In the genomic region with DNA sequence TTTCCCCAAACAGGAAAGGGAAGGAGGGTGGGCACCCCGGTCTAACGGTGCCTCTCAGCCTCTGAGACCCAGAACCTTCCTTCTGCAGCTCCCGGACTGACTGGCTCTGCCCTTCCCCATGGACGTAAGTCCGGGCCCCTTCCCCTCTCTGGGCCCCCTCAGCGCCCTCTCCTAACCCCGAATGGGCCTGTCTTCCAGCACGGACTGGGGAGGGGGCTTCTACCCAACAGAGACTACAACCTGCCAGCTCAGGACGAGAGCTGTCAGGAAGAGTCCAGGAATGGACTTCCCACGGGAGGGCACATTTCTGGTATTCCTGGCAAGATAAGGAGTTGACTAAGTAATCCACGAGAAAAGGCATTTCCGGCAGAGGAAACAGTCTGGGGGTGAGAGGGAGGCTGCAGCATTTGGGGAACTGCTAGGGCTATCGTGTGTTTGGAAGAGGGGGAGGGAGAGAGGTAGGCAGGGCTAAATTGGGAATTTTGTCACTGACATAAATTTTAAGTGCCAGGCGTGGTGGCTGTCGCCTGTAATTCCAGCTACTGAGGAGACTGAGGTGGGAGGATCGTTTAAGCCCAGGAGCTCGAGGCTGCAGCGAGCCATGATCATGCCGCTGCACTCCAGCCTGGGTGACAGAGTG, we compare ENCODE assay signal across 8 cellular contexts. TPM values are rescaled to one million over a fixed set of nuclear protein-coding genes. Genes with fewer than 3 reads are reported as not detected.
DNase-seq lines count a peak whose midpoint lies in the region; ATAC-seq and TF ChIP-seq lines count a peak whose summit lies in the region.

No MANE protein-coding gene starts in this region.

- peak overlapping the region; percentile 61 to 73 for H3K4me3 Mint-ChIP-seq in CD14-positive monocyte
- H3K4me3 Mint-ChIP-seq in WTC11: peak overlapping the region; percentile 82

- ATAC-seq in HG02588 (IDR thresholded peaks at IDR 0.05; ENCODE audit: unreplicated experiment) (peak; percentile 17), WTC11 (no peak), gastrocnemius medialis (peak; percentile 6 to 12)

- peaks cover 16% of the 10 kb centered on the region for H3K4me1 Mint-ChIP-seq in CD14-positive monocyte
- peaks cover 14% of the 10 kb centered on the region for H3K4me1 Mint-ChIP-seq in WTC11

- no peak for TF ChIP-seq CTCF in CD14-positive monocyte (IDR thresholded peaks at IDR 0.05)
- TF ChIP-seq CTCF in WTC11 (IDR thresholded peaks at IDR 0.05): no peak
- no peak for TF ChIP-seq CTCF in left ventricle myocardium inferior (IDR thresholded peaks at IDR 0.05; ENCODE audit: borderline replicate concordance)
- TF ChIP-seq CTCF in gastrocnemius medialis (IDR thresholded peaks at IDR 0.05 in 4 of 5, conservative IDR thresholded peaks at IDR 0.05 in 1 of 5): no peak
- no peak for TF ChIP-seq CTCF in GM13976 (IDR thresholded peaks at IDR 0.05; ENCODE audit: borderline replicate concordance, control extremely low read depth, extremely low read depth, insufficient read depth, missing control alignments)

- H3K9me3 Mint-ChIP-seq in CD14-positive monocyte: peaks cover 0 to 3% (median 0%) of the 10 kb centered on the region in 7 donors
- H3K9me3 Mint-ChIP-seq in WTC11: no peaks in the 10 kb centered on the region

- H3K27me3 ChIP-seq in left ventricle myocardium inferior (ENCODE audit: low read depth): no peaks in the 10 kb centered on the region
- H3K27me3 ChIP-seq in gastrocnemius medialis: no peaks in the 10 kb centered on the region

- H3K9me3 ChIP-seq in left ventricle myocardium inferior (replicated peaks) (no peaks in the 10 kb centered on the region), gastrocnemius medialis (no peaks in the 10 kb centered on the region)

- peak overlapping the region; percentile 93 for H3K4me3 ChIP-seq in left ventricle myocardium inferior
- H3K4me3 ChIP-seq in gastrocnemius medialis: peak overlapping the region; percentile 57 to 82 (median 78)

- peak overlapping the region; percentile 55 for H3K27ac ChIP-seq in left ventricle myocardium inferior (replicated peaks)
- H3K27ac ChIP-seq in gastrocnemius medialis: peak overlapping the region in 2 of 4 donors; percentile 16 to 17

- no peaks in the 10 kb centered on the region for H3K36me3 Mint-ChIP-seq in CD14-positive monocyte
- no peaks in the 10 kb centered on the region for H3K36me3 Mint-ChIP-seq in WTC11

- no peak for DNase-seq in CD14-positive monocyte (ENCODE audit: low spot score)
- no peak for DNase-seq in WTC11 (ENCODE audit: low spot score)
- DNase-seq in left ventricle myocardium inferior: no peak
- no peak for DNase-seq in gastrocnemius medialis
- no peak for DNase-seq in GM13976 (ENCODE audit: low spot score)
- no peak for DNase-seq in NK-92 treated with Interleukin-12 subunit alpha and Interleukin-12 subunit beta, amount 100 ng/mL, for 24 hours (lab: John Stamatoyannopoulos, UW)
- DNase-seq in OCI-M2 (lab: John Stamatoyannopoulos, UW; ENCODE audit: unreplicated experiment): no peak

- TF ChIP-seq POLR2A in gastrocnemius medialis (IDR thresholded peaks at IDR 0.05): no peak

- H3K27me3 Mint-ChIP-seq in CD14-positive monocyte (ENCODE audit: low read depth in 3 of 3) (peaks cover 0 to 1% (median 0%) of the 10 kb centered on the region in 3 donors), WTC11 (ENCODE audit: low read depth) (peaks cover 37% of the 10 kb centered on the region)

- H3K4me1 ChIP-seq in left ventricle myocardium inferior (peaks cover 21% of the 10 kb centered on the region), gastrocnemius medialis (peaks cover 7% of the 10 kb centered on the region in 2 donors)

- CTCF ChIA-PET in WTC11 (lab: Charles Lee): interaction anchor here (0.6 to 6.8 kb wide), 7 partner anchors 10 to 205 kb away, joined by 3 to 89 read pairs (median 5); a partner anchor contains a TSS

- POLR2A ChIA-PET in WTC11 (lab: Charles Lee): interaction anchor here (1.5 kb wide), 1 partner anchor 12 kb away, joined by 5 read pairs; a partner anchor contains a TSS

- intact Hi-C loops in CD14-positive monocyte (cut with micrococcal nuclease): no loop called here
- intact Hi-C loops in left ventricle myocardium inferior (cut with micrococcal nuclease): no loop called here
- intact Hi-C loops in gastrocnemius medialis (cut with DNase I; ENCODE audit: low total_unique reads): no loop called here

- peak overlapping the region in 2 of 7 donors; percentile 36 to 66 for H3K27ac Mint-ChIP-seq in CD14-positive monocyte
- H3K27ac Mint-ChIP-seq in WTC11: no peak overlapping the region

- H3K36me3 ChIP-seq in left ventricle myocardium inferior (no peaks in the 10 kb centered on the region), gastrocnemius medialis (no peaks in the 10 kb centered on the region)

- in situ Hi-C loops in gastrocnemius medialis (cut with MboI; ENCODE audit: low sequenced_read_pairs in 4 of 4): loop anchor here in 2 of 4 donors (5.0 to 25.0 kb wide), 3 partner anchors 64 to 359 kb away; a partner anchor contains a TSS
- in situ Hi-C loops in GM13976 (cut with MboI; ENCODE audit: low sequenced_read_pairs, unreplicated experiment): no loop called here

TF ChIP-seq in WTC11, 78 proteins besides CTCF, POLR2A, EP300 and RAD21:
- TF ChIP-seq ZNF121 (CRISPR knock-in tag; IDR thresholded peaks at IDR 0.05) (no peak), IRF2 (CRISPR knock-in tag; IDR thresholded peaks at IDR 0.05; ENCODE audit: borderline replicate concordance, low read depth) (no peak), SP1 (CRISPR knock-in tag; conservative IDR thresholded peaks at IDR 0.05) (0 out of 2 replicates have a peak, but pooled peaks have one; percentile 6), RELA (CRISPR knock-in tag; IDR thresholded peaks at IDR 0.05; ENCODE audit: borderline replicate concordance) (no peak), ZNF232 (CRISPR knock-in tag; IDR thresholded peaks at IDR 0.05) (no peak)
- TF ChIP-seq, protein P1, sequence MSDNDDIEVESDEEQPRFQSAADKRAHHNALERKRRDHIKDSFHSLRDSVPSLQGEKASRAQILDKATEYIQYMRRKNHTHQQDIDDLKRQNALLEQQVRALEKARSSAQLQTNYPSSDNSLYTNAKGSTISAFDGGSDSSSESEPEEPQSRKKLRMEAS (CRISPR knock-in tag; IDR thresholded peaks at IDR 0.05): no peak
- TF ChIP-seq, protein P2, sequence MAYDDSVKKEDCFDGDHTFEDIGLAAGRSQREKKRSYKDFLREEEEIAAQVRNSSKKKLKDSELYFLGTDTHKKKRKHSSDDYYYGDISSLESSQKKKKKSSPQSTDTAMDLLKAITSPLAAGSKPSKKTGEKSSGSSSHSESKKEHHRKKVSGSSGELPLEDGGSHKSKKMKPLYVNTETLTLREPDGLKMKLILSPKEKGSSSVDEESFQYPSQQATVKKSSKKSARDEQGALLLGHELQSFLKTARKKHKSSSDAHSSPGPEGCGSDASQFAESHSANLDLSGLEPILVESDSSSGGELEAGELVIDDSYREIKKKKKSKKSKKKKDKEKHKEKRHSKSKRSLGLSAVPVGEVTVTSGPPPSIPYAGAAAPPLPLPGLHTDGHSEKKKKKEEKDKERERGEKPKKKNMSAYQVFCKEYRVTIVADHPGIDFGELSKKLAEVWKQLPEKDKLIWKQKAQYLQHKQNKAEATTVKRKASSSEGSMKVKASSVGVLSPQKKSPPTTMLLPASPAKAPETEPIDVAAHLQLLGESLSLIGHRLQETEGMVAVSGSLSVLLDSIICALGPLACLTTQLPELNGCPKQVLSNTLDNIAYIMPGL (CRISPR knock-in tag; IDR thresholded peaks at IDR 0.05): no peak
- TF ChIP-seq, protein P3, sequence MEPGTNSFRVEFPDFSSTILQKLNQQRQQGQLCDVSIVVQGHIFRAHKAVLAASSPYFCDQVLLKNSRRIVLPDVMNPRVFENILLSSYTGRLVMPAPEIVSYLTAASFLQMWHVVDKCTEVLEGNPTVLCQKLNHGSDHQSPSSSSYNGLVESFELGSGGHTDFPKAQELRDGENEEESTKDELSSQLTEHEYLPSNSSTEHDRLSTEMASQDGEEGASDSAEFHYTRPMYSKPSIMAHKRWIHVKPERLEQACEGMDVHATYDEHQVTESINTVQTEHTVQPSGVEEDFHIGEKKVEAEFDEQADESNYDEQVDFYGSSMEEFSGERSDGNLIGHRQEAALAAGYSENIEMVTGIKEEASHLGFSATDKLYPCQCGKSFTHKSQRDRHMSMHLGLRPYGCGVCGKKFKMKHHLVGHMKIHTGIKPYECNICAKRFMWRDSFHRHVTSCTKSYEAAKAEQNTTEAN (CRISPR knock-in tag; IDR thresholded peaks at IDR 0.05): no peak
TF ChIP-seq in WTC11: peak in this region for 1.

RNA-seq across cellular contexts. Expression of a gene that starts 12.1 kb away (rescaled TPM):
- polyA plus RNA-seq in CD14-positive monocyte: 1,000 to 10,000 TPM; 1,429 to 1,628 TPM
- total RNA-seq in WTC11 (2021) (1,537 to 1,958 TPM (median 1,913 TPM) in 3 replicates), left ventricle myocardium inferior (3,337 TPM), gastrocnemius medialis (over 10,000 TPM in 1 of 4 donors, 1,000 to 10,000 TPM in 3; 6,096 to 10,805 (median 7,093) TPM)

RNA-seq across cellular contexts. Expression of a gene that starts 22.3 kb away (rescaled TPM):
- polyA plus RNA-seq in CD14-positive monocyte: 100 to 1,000 TPM; 279 to 388 TPM
- total RNA-seq in WTC11 (2021): 159 to 164 TPM (median 161 TPM) in 3 replicates
- total RNA-seq in left ventricle myocardium inferior: 32.2 TPM
- total RNA-seq in gastrocnemius medialis: 10 to 100 TPM; 23.8 to 64.3 (median 44.7) TPM

RNA-seq across cellular contexts. Expression of a gene that starts 22.4 kb away (rescaled TPM):
- polyA plus RNA-seq in CD14-positive monocyte: not detected
- total RNA-seq in WTC11 (2021) (28.1 to 30.3 TPM (median 30.2 TPM) in 3 replicates), left ventricle myocardium inferior (not detected), gastrocnemius medialis (under 1 TPM in 1 of 4 donors, not detected in 3; 0.27 TPM)

RNA-seq across cellular contexts. Expression of a gene that starts 30.5 kb away (rescaled TPM):
- not detected for polyA plus RNA-seq in CD14-positive monocyte
- total RNA-seq in WTC11 (2021) (not detected in 3 replicates), left ventricle myocardium inferior (not detected), gastrocnemius medialis (not detected)

RNA-seq across cellular contexts. Expression of a gene that starts 38.2 kb away (rescaled TPM):
- under 1 TPM; 0.10 to 0.11 TPM for polyA plus RNA-seq in CD14-positive monocyte
- total RNA-seq in WTC11 (2021) (5.1 to 7.6 TPM (median 6.6 TPM) in 3 replicates), left ventricle myocardium inferior (1.0 TPM), gastrocnemius medialis (under 1 TPM; 0.29 to 0.92 (median 0.67) TPM)

Comparison
In these comparisons a context has a peak if more than half of its experiments do, and no peak if none do; other contexts are left out.
1. RNA of a gene that starts 22.4 kb away (total RNA-seq): 28.1 to 30.3 TPM in WTC11; 0.27 TPM in gastrocnemius medialis and not detected in left ventricle myocardium inferior (single experiment); every median in the first group is over 10 times any median in the second.